Comparison of ENCODE assay signal across 22 cellular contexts in the genomic region with DNA sequence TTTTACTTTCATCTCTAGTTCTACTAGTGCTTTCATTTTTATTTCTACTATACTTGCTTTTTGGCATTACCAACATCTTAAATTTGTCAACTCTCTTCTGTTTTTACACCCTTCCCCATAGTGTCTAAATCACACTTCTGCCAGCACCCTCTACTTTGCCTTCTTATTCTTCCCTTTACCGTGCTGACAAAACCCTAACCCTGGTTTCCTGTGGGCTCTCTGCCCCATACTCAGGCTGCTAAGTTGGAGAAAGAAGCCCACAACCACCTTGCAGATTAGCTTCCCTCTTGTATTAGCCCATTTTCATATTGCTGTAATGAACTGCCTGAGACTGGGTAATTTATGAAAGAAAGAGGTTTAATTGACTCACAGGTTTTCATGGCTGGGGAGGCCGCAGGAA. TPM values are rescaled to one million over a fixed set of nuclear protein-coding genes. Genes with fewer than 3 reads are reported as not detected.
DNase-seq lines count a peak whose midpoint lies in the region; ATAC-seq and TF ChIP-seq lines count a peak whose summit lies in the region.
"Had no signal": no experiment of that assay in that cellular context is flagged by ENCODE, and none has a peak within 500 bp of the region (broad histone marks: within the 10 kb centered on the region; RNA-seq: fewer than 3 reads in every experiment).

No MANE protein-coding gene starts in this region.

- no peaks in the 10 kb centered on the region for H3K27me3 Mint-ChIP-seq in activated T-cell treated with anti-CD3 and anti-CD28 coated beads, Interleukin-2, amount 50 U/mL, for 72 hours (ENCODE audit: low read depth)
- H3K27me3 Mint-ChIP-seq in chondrocyte (ENCODE audit: low read depth): no peaks in the 10 kb centered on the region
- H3K27me3 Mint-ChIP-seq in stimulated activated memory B cell treated with anti-CD40 and anti-IgM and Interleukin-4, amounts not matched to agents 10 μg/mL and 1 μg/mL and 100 μg/mL, for 72 hours: no peaks in the 10 kb centered on the region
- H3K27me3 Mint-ChIP-seq: stimulated activated naive B cell treated with anti-CD40 and anti-IgM and Interleukin-4, amounts not matched to agents 10 μg/mL and 1 μg/mL and 100 μg/mL, for 72 hours had no signal

- no peak for TF ChIP-seq CTCF in NB4 (IDR thresholded peaks at IDR 0.05; ENCODE audit: low read depth, low read length)
- TF ChIP-seq CTCF in chondrocyte (IDR thresholded peaks at IDR 0.05): no peak
- no peak for TF ChIP-seq CTCF in ascending aorta (IDR thresholded peaks at IDR 0.05)

- TF ChIP-seq POLR2A in NB4 (IDR thresholded peaks at IDR 0.05; ENCODE audit: extremely low read depth, insufficient read length): no peak

- no peak for DNase-seq in activated T-cell treated with anti-CD3 and anti-CD28 coated beads, Interleukin-2, amount 50 U/mL, for 72 hours
- DNase-seq in activated T-cell treated with anti-CD3 and anti-CD28 coated beads, Interleukin-2, amount 50 U/mL, for 48 hours: no peak
- DNase-seq in NB4 (ENCODE audit: low read depth) (peak; percentile 17), chondrocyte (ENCODE audit: low spot score) (no peak), ascending aorta (ENCODE audit: low spot score in 2 of 2) (no peak), NCI-H146 treated with DMSO at 0.1 percent for 48 hours (lab: John Stamatoyannopoulos, UW; ENCODE audit: unreplicated experiment) (no peak)
- DNase-seq: activated T-cell treated with anti-CD3 and anti-CD28 coated beads, Interleukin-2, amount 50 U/mL, for 4 hours; anterior cingulate cortex; islet precursor cell; mammary epithelial cell; MG63; NCI-H1930; NCI-H510A; Right ventricle myocardium superior; stimulated activated CD4-positive, alpha-beta T cell treated with anti-CD3 and anti-CD28 coated beads, Interleukin-12 subunit alpha, Interleukin-12 subunit beta, amount 100 ng/mL, for 4 hours; stimulated activated naive B cell treated with anti-CD40 and anti-IgM and Interleukin-4, amounts not matched to agents 10 μg/mL and 1 μg/mL and 100 μg/mL, for 72 hours; upper lobe of left lung had no signal

- ATAC-seq in activated T-cell treated with anti-CD3 and anti-CD28 coated beads, Interleukin-2, amount 50 U/mL, for 72 hours (replicated peaks in 1 of 2): no peak
- ATAC-seq in stimulated activated memory B cell treated with anti-CD40 and anti-IgM and Interleukin-4, amounts not matched to agents 10 μg/mL and 1 μg/mL and 100 μg/mL, for 72 hours: no peak
- ATAC-seq in GM21619 (IDR thresholded peaks at IDR 0.05; ENCODE audit: unreplicated experiment): no peak
- ATAC-seq: activated CD4-positive, CD25-positive, alpha-beta regulatory T cell treated with anti-CD3 and anti-CD28 coated beads, Interleukin-2, amount 50 U/mL, for 24 hours; activated T-cell treated with anti-CD3 and anti-CD28 coated beads, Interleukin-2, amount 50 U/mL, for 4 hours; stimulated activated naive B cell treated with anti-CD40 and anti-IgM and Interleukin-4, amounts not matched to agents 10 μg/mL and 1 μg/mL and 100 μg/mL, for 72 hours had no signal

- H3K9me3 ChIP-seq in ascending aorta: no peaks in the 10 kb centered on the region
- H3K9me3 ChIP-seq: MG63, upper lobe of left lung had no signal

- peak overlapping the region; percentile 78 for H3K27ac Mint-ChIP-seq in activated T-cell treated with anti-CD3 and anti-CD28 coated beads, Interleukin-2, amount 50 U/mL, for 72 hours
- H3K27ac Mint-ChIP-seq in chondrocyte (ENCODE audit: unreplicated experiment): peak overlapping the region; percentile 52
- H3K27ac Mint-ChIP-seq in stimulated activated memory B cell treated with anti-CD40 and anti-IgM and Interleukin-4, amounts not matched to agents 10 μg/mL and 1 μg/mL and 100 μg/mL, for 72 hours: peak overlapping the region; percentile 1
- H3K27ac Mint-ChIP-seq: nephron; stimulated activated naive B cell treated with anti-CD40 and anti-IgM and Interleukin-4, amounts not matched to agents 10 μg/mL and 1 μg/mL and 100 μg/mL, for 72 hours had no signal

- H3K4me3 ChIP-seq in NB4 (ENCODE audit: low read depth, low read length): no peak overlapping the region
- no peak overlapping the region for H3K4me3 ChIP-seq in ascending aorta
- H3K4me3 ChIP-seq: MG63, upper lobe of left lung had no signal

- H3K4me1 Mint-ChIP-seq in activated T-cell treated with anti-CD3 and anti-CD28 coated beads, Interleukin-2, amount 50 U/mL, for 72 hours (ENCODE audit: low read depth): peaks cover 20% of the 10 kb centered on the region
- peaks cover 27% of the 10 kb centered on the region for H3K4me1 Mint-ChIP-seq in chondrocyte (ENCODE audit: low read depth)
- peaks cover 41% of the 10 kb centered on the region for H3K4me1 Mint-ChIP-seq in stimulated activated memory B cell treated with anti-CD40 and anti-IgM and Interleukin-4, amounts not matched to agents 10 μg/mL and 1 μg/mL and 100 μg/mL, for 72 hours
- H3K4me1 Mint-ChIP-seq: nephron had no signal

- H3K36me3 Mint-ChIP-seq in activated T-cell treated with anti-CD3 and anti-CD28 coated beads, Interleukin-2, amount 50 U/mL, for 72 hours (ENCODE audit: insufficient read depth in 2 of 2): peaks cover 19 to 35% of the 10 kb centered on the region in 2 donors
- H3K36me3 Mint-ChIP-seq in chondrocyte (ENCODE audit: low read depth): peaks cover 8% of the 10 kb centered on the region
- peaks cover 66% of the 10 kb centered on the region for H3K36me3 Mint-ChIP-seq in stimulated activated memory B cell treated with anti-CD40 and anti-IgM and Interleukin-4, amounts not matched to agents 10 μg/mL and 1 μg/mL and 100 μg/mL, for 72 hours

- H3K9me3 Mint-ChIP-seq in activated T-cell treated with anti-CD3 and anti-CD28 coated beads, Interleukin-2, amount 50 U/mL, for 72 hours: peaks cover 0 to 2% of the 10 kb centered on the region in 2 donors
- peaks cover 3% of the 10 kb centered on the region for H3K9me3 Mint-ChIP-seq in chondrocyte (ENCODE audit: low read depth)
- H3K9me3 Mint-ChIP-seq in stimulated activated memory B cell treated with anti-CD40 and anti-IgM and Interleukin-4, amounts not matched to agents 10 μg/mL and 1 μg/mL and 100 μg/mL, for 72 hours: no peaks in the 10 kb centered on the region
- H3K9me3 Mint-ChIP-seq: activated T-cell treated with anti-CD3 and anti-CD28 coated beads, Interleukin-2, amount 50 U/mL, for 4 hours; nephron had no signal

- no peaks in the 10 kb centered on the region for H3K27me3 ChIP-seq in ascending aorta
- H3K27me3 ChIP-seq: MG63, upper lobe of left lung had no signal

- H3K36me3 ChIP-seq in ascending aorta: peaks cover 9 to 22% of the 10 kb centered on the region in 2 donors

- intact Hi-C loops in ascending aorta (cut with DNase I): no loop called here

- H3K4me1 ChIP-seq in ascending aorta: no peaks in the 10 kb centered on the region

- H3K4me3 Mint-ChIP-seq in activated T-cell treated with anti-CD3 and anti-CD28 coated beads, Interleukin-2, amount 50 U/mL, for 72 hours: peak overlapping the region in 1 of 2 donors; percentile 4
- no peak overlapping the region for H3K4me3 Mint-ChIP-seq in chondrocyte (ENCODE audit: unreplicated experiment)
- H3K4me3 Mint-ChIP-seq in stimulated activated memory B cell treated with anti-CD40 and anti-IgM and Interleukin-4, amounts not matched to agents 10 μg/mL and 1 μg/mL and 100 μg/mL, for 72 hours: no peak overlapping the region
- H3K4me3 Mint-ChIP-seq: activated T-cell treated with anti-CD3 and anti-CD28 coated beads, Interleukin-2, amount 50 U/mL, for 4 hours; nephron; stimulated activated naive B cell treated with anti-CD40 and anti-IgM and Interleukin-4, amounts not matched to agents 10 μg/mL and 1 μg/mL and 100 μg/mL, for 72 hours had no signal

- no peak overlapping the region for H3K27ac ChIP-seq in ascending aorta
- H3K27ac ChIP-seq: upper lobe of left lung had no signal

RNA-seq across cellular contexts. Expression of a gene that starts 24.8 kb away (rescaled TPM):
- total RNA-seq in activated T-cell treated with anti-CD3 and anti-CD28 coated beads, Interleukin-2, amount 50 U/mL, for 72 hours: 10 to 100 TPM; 61.2 to 62.7 TPM
- total RNA-seq in chondrocyte: 45.4 to 60.4 TPM (median 45.6 TPM) in 3 replicates
- 27.5 TPM for total RNA-seq in ascending aorta

RNA-seq across cellular contexts. Expression of a gene that starts 54.5 kb away (rescaled TPM):
- total RNA-seq in activated T-cell treated with anti-CD3 and anti-CD28 coated beads, Interleukin-2, amount 50 U/mL, for 72 hours: not detected
- total RNA-seq in chondrocyte (not detected in 3 replicates), ascending aorta (not detected)
- total RNA-seq: activated T-cell treated with anti-CD3 and anti-CD28 coated beads, Interleukin-2, amount 50 U/mL, for 4 hours; Right ventricle myocardium superior; T-helper 2 cell treated with Interferon-gamma antibody and Interleukin-4, amounts not matched to agents 100 ng/mL and 5 ng/mL, for 36 hours; upper lobe of left lung had no signal

Comparison
In these comparisons a context has a peak if more than half of its experiments do, and no peak if none do; other contexts are left out.
1. H3K27ac Mint-ChIP-seq: peak in every context shown above with its lines; median percentile 78 in activated T-cell treated with anti-CD3 and anti-CD28 coated beads, Interleukin-2, amount 50 U/mL, for 72 hours; 52 in chondrocyte; 1 in stimulated activated memory B cell treated with anti-CD40 and anti-IgM and Interleukin-4, amounts not matched to agents 10 μg/mL and 1 μg/mL and 100 μg/mL, for 72 hours.